1 cellular context compared by ENCODE assay signal in the genomic region with DNA sequence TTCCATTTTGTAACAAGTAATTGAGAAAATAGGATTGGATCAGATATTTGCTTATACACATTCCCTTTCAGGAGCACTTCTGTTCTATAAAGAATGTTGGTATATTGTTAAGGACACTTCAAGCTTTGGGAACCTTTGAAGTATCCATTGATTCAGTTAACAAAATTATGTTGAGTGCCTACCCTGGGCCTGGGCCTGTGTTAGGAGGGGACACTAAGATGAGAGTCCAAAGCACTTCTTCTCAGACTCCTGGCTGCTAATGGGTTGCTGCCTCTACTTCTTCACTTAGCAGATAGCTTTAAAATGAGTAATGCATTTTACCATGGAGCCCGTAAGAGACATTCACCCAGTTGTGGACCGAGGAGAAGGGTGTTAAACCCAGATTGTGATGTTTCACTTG.
TF ChIP-seq lines count a peak whose summit lies in the region.

No MANE protein-coding gene starts in this region.

TF ChIP-seq in HCT116, 20 proteins besides CTCF, POLR2A, EP300 and RAD21:
- TF ChIP-seq, protein P1, sequence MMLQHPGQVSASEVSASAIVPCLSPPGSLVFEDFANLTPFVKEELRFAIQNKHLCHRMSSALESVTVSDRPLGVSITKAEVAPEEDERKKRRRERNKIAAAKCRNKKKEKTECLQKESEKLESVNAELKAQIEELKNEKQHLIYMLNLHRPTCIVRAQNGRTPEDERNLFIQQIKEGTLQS (IDR thresholded peaks at IDR 0.05): no peak
- TF ChIP-seq CBX3 (IDR thresholded peaks at IDR 0.05; ENCODE audit: low read depth) (no peak), YY1 (IDR thresholded peaks at IDR 0.05; ENCODE audit: extremely low read depth, insufficient replicate concordance, low read depth, low read length) (no peak), EZH2phosphoT487 (IDR thresholded peaks at IDR 0.05; ENCODE audit: borderline replicate concordance) (no peak), CEBPB (IDR thresholded peaks at IDR 0.05; ENCODE audit: low read depth) (no peak), TCF7L2 (IDR thresholded peaks at IDR 0.05; ENCODE audit: borderline replicate concordance, extremely low read depth, insufficient read depth, insufficient read length) (no peak), POLR2AphosphoS5 (IDR thresholded peaks at IDR 0.05; ENCODE audit: low read depth, low read length) (no peak), EGR1 (IDR thresholded peaks at IDR 0.05; ENCODE audit: low read depth) (no peak), ZNF274 (IDR thresholded peaks at IDR 0.05; ENCODE audit: low read depth, low read length) (no peak), SP1 (IDR thresholded peaks at IDR 0.05; ENCODE audit: low read depth) (no peak), EZH2 (IDR thresholded peaks at IDR 0.05) (no peak), JUND (IDR thresholded peaks at IDR 0.05) (no peak), ZFX (IDR thresholded peaks at IDR 0.05) (no peak)
- TF ChIP-seq, protein P2, sequence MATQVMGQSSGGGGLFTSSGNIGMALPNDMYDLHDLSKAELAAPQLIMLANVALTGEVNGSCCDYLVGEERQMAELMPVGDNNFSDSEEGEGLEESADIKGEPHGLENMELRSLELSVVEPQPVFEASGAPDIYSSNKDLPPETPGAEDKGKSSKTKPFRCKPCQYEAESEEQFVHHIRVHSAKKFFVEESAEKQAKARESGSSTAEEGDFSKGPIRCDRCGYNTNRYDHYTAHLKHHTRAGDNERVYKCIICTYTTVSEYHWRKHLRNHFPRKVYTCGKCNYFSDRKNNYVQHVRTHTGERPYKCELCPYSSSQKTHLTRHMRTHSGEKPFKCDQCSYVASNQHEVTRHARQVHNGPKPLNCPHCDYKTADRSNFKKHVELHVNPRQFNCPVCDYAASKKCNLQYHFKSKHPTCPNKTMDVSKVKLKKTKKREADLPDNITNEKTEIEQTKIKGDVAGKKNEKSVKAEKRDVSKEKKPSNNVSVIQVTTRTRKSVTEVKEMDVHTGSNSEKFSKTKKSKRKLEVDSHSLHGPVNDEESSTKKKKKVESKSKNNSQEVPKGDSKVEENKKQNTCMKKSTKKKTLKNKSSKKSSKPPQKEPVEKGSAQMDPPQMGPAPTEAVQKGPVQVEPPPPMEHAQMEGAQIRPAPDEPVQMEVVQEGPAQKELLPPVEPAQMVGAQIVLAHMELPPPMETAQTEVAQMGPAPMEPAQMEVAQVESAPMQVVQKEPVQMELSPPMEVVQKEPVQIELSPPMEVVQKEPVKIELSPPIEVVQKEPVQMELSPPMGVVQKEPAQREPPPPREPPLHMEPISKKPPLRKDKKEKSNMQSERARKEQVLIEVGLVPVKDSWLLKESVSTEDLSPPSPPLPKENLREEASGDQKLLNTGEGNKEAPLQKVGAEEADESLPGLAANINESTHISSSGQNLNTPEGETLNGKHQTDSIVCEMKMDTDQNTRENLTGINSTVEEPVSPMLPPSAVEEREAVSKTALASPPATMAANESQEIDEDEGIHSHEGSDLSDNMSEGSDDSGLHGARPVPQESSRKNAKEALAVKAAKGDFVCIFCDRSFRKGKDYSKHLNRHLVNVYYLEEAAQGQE (IDR thresholded peaks at IDR 0.05; ENCODE audit: low read depth): no peak
- TF ChIP-seq, protein P3, sequence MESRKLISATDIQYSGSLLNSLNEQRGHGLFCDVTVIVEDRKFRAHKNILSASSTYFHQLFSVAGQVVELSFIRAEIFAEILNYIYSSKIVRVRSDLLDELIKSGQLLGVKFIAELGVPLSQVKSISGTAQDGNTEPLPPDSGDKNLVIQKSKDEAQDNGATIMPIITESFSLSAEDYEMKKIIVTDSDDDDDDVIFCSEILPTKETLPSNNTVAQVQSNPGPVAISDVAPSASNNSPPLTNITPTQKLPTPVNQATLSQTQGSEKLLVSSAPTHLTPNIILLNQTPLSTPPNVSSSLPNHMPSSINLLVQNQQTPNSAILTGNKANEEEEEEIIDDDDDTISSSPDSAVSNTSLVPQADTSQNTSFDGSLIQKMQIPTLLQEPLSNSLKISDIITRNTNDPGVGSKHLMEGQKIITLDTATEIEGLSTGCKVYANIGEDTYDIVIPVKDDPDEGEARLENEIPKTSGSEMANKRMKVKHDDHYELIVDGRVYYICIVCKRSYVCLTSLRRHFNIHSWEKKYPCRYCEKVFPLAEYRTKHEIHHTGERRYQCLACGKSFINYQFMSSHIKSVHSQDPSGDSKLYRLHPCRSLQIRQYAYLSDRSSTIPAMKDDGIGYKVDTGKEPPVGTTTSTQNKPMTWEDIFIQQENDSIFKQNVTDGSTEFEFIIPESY (IDR thresholded peaks at IDR 0.05; ENCODE audit: extremely low read depth, insufficient replicate concordance, low read length): no peak
